ENCODE assay signal across 8 cellular contexts in genomic region chr10:114519306-114519669, GRCh38.
A peak's percentile ranks its signal among the peaks of the same experiment; 100 is the strongest.
DNase-seq lines count a peak whose midpoint lies in the region; ATAC-seq and TF ChIP-seq lines count a peak whose summit lies in the region.

No MANE protein-coding gene starts in this region.

- H3K4me1 ChIP-seq in RWPE2 (ENCODE audit: insufficient read depth, poor library complexity, severe bottlenecking) = peaks cover 31% of the 10 kb centered on the region

- ATAC-seq in RWPE2 (ENCODE audit: low read depth) (peak; percentile 66), Right ventricle myocardium superior (ENCODE audit: poor library complexity) (peak; percentile 16), sciatic nerve (peak; percentile 42), GM21576 (IDR thresholded peaks at IDR 0.05; ENCODE audit: unreplicated experiment) (no peak), GM19463 (IDR thresholded peaks at IDR 0.05; ENCODE audit: unreplicated experiment) (no peak)

- in situ Hi-C loops in G401 (cut with HindIII; ENCODE audit: low sequenced_read_pairs) = no loop called here

- peak overlapping the region; percentile 82 for H3K27ac ChIP-seq in RWPE2 (ENCODE audit: poor library complexity, severe bottlenecking)

- H3K9me3 ChIP-seq in RWPE2 (ENCODE audit: severe bottlenecking) = no peaks in the 10 kb centered on the region

- H3K36me3 ChIP-seq in RWPE2 (ENCODE audit: low read depth) = no peaks in the 10 kb centered on the region

- H3K27me3 ChIP-seq in RWPE2 (ENCODE audit: insufficient read depth, poor library complexity, severe bottlenecking) = no peaks in the 10 kb centered on the region

- no peak for TF ChIP-seq CTCF in RWPE2 (IDR thresholded peaks at IDR 0.05; ENCODE audit: poor library complexity, severe bottlenecking)

- no peak overlapping the region for H3K4me3 ChIP-seq in RWPE2 (ENCODE audit: severe bottlenecking)

- DNase-seq in G401 (ENCODE audit: low spot score) (peak; percentile 68), RWPE2 (ENCODE audit: low spot score) (peak; percentile 81), Right ventricle myocardium superior (no peak), sciatic nerve (ENCODE audit: low spot score) (no peak), SIG-M5 treated with dmso at 0.1 percent for 504 hours (lab: John Stamatoyannopoulos, UW; ENCODE audit: unreplicated experiment) (no peak), RKO (ENCODE audit: low spot score) (no peak)

- intact Hi-C loops in Right ventricle myocardium superior (cut with DNase I) (no loop called here), sciatic nerve (cut with DNase I) (loop anchor here (5.0 kb wide), 1 partner anchor 1798 kb away; no protein-coding TSS in a partner anchor)

Comparison
In these comparisons a context has a peak if more than half of its experiments do, and no peak if none do; other contexts are left out.
1. DNase-seq: peak in G401 (single experiment) and RWPE2 (single experiment); none in Right ventricle myocardium superior (single experiment), sciatic nerve (single experiment), SIG-M5 treated with dmso at 0.1 percent for 504 hours (single experiment) and RKO (single experiment).
2. ATAC-seq: peak in RWPE2 (single experiment), Right ventricle myocardium superior (single experiment) and sciatic nerve (single experiment); none in GM21576 (single experiment) and GM19463 (single experiment).